ENCODE assay signal across 25 cellular contexts in the genomic region with DNA sequence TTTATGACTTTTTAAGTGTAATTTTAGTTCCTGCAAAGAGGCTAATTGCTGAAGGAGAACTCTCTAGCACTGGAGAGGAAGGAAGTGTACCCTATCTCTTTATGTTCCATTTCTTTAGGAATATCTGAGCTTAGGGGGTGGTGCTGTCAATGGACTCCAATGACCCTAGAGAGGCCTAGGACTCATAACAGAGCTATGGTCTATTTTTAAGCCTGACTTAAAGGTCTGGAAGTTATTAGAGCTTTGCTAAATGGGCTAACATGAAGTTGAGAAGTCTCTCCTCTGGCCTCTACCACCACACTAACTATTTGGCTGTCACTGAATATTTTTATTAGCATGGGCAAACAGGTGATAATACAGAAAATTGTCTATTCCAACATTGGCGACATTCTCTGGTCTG.
"Had no signal": no experiment of that assay in that cellular context is flagged by ENCODE, and none has a peak within 500 bp of the region (broad histone marks: within the 10 kb centered on the region; RNA-seq: fewer than 3 reads in every experiment).

No MANE protein-coding gene starts in this region.

- H3K79me2 ChIP-seq: parathyroid adenoma had no signal

- H3K36me3 ChIP-seq: left ventricle myocardium inferior, right atrium auricular region, right lobe of liver, stomach, thyroid gland, transverse colon, upper lobe of left lung, vagina had no signal

- DNase-seq: hypothalamus; islet precursor cell; left ventricle myocardium inferior; midbrain; mucosa of descending colon; naive thymus-derived CD4-positive, alpha-beta T cell; nucleus accumbens; right lobe of liver; stimulated activated CD4-positive, alpha-beta T cell treated with anti-CD3 and anti-CD28 coated beads, Interleukin-12 subunit alpha, Interleukin-12 subunit beta, amount 100 ng/mL, for 4 hours; stimulated activated CD4-positive, alpha-beta T cell treated with anti-CD3 and anti-CD28 coated beads, Interleukin-15, amount 100 ng/mL, for 24 hours; stimulated activated CD4-positive, alpha-beta T cell treated with anti-CD3 and anti-CD28 coated beads, Interleukin-2, amount 100 ng/mL, for 24 hours; stimulated activated CD4-positive, alpha-beta T cell treated with anti-CD3 and anti-CD28 coated beads, Interleukin-4, amount 100 ng/mL, for 1 hour; stimulated activated naive B cell treated with anti-CD40 and anti-IgM and Interleukin-4, amounts not matched to agents 10 μg/mL and 1 μg/mL and 100 μg/mL, for 72 hours; stimulated activated naive CD8-positive, alpha-beta T cell treated with anti-CD3 and anti-CD28 coated beads, Interleukin-15, Interleukin-2, amounts not matched to agents 100 U/mL and 50 U/mL, for 24 hours; stomach; testis; thyroid gland; transverse colon; upper lobe of left lung had no signal

- ATAC-seq: mucosa of descending colon; naive thymus-derived CD4-positive, alpha-beta T cell; natural killer cell treated with Interleukin-12 subunit alpha and Interleukin-12 subunit beta and Interleukin-15 and Interleukin-18, amount 100 ng/mL, for 72 hours; right lobe of liver; stimulated activated naive B cell treated with anti-CD40 and anti-IgM and Interleukin-4, amounts not matched to agents 10 μg/mL and 1 μg/mL and 100 μg/mL, for 72 hours; stimulated activated naive CD8-positive, alpha-beta T cell treated with anti-CD3 and anti-CD28 coated beads, Interleukin-15, Interleukin-2, amounts not matched to agents 100 U/mL and 50 U/mL, for 24 hours had no signal

- H3K4me1 ChIP-seq: left ventricle myocardium inferior, parathyroid adenoma, right atrium auricular region, right lobe of liver, stomach, testis, transverse colon, upper lobe of left lung, vagina had no signal

- H3K9ac ChIP-seq: parathyroid adenoma had no signal

- H3K9me3 ChIP-seq: left ventricle myocardium inferior, mucosa of descending colon, right atrium auricular region, right lobe of liver, testis, thyroid gland, transverse colon, upper lobe of left lung, vagina had no signal

- H3K27me3 ChIP-seq: right atrium auricular region, right lobe of liver, stomach, testis, thyroid gland, transverse colon, upper lobe of left lung, vagina had no signal

- H3K27ac ChIP-seq: left ventricle myocardium inferior, parathyroid adenoma, right atrium auricular region, right lobe of liver, stomach, testis, thyroid gland, transverse colon, upper lobe of left lung, vagina had no signal

- H3K4me3 ChIP-seq: left ventricle myocardium inferior, lung, mucosa of descending colon, right atrium auricular region, right lobe of liver, skin epidermis, stomach, testis, thyroid gland, transverse colon, upper lobe of left lung, vagina had no signal

- H2AFZ ChIP-seq: parathyroid adenoma had no signal
